In the genomic region with DNA sequence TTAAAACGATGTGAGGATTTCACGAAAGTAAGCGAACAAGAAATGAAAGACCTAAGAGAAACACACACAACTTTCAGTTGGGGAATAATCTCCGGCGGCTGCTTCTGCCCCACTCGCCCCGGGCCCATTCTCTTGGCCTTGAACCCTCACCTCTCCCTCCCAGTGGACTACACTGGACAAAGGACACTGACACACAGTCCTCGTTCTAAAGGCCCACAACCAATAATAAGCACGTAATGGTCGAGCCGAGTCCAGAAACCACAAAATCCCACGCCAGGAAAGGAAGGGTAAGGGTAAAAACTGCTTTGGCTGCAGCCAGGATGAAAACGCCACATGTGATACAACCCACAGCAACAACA, we compare ENCODE assay signal across 1 cellular context.
TF ChIP-seq lines count a peak whose summit lies in the region.

No MANE protein-coding gene starts in this region.

TF ChIP-seq in WTC11, 78 proteins besides CTCF, POLR2A, EP300 and RAD21 (continued from another document):
- no peak for TF ChIP-seq NR1H2 (CRISPR knock-in tag; IDR thresholded peaks at IDR 0.05)
- TF ChIP-seq, protein P1, sequence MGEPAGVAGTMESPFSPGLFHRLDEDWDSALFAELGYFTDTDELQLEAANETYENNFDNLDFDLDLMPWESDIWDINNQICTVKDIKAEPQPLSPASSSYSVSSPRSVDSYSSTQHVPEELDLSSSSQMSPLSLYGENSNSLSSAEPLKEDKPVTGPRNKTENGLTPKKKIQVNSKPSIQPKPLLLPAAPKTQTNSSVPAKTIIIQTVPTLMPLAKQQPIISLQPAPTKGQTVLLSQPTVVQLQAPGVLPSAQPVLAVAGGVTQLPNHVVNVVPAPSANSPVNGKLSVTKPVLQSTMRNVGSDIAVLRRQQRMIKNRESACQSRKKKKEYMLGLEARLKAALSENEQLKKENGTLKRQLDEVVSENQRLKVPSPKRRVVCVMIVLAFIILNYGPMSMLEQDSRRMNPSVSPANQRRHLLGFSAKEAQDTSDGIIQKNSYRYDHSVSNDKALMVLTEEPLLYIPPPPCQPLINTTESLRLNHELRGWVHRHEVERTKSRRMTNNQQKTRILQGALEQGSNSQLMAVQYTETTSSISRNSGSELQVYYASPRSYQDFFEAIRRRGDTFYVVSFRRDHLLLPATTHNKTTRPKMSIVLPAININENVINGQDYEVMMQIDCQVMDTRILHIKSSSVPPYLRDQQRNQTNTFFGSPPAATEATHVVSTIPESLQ (CRISPR knock-in tag; IDR thresholded peaks at IDR 0.05) = no peak
- TF ChIP-seq FOXP1 (CRISPR knock-in tag; IDR thresholded peaks at IDR 0.05; ENCODE audit: borderline replicate concordance) = no peak
